Comparison of ENCODE assay signal across 11 cellular contexts in genomic region chr3:71107926-71108325, GRCh38.
DNase-seq lines count a peak whose midpoint lies in the region; ATAC-seq and TF ChIP-seq lines count a peak whose summit lies in the region.
"Had no signal": no experiment of that assay in that cellular context is flagged by ENCODE, and none has a peak within 500 bp of the region (broad histone marks: within the 10 kb centered on the region; RNA-seq: fewer than 3 reads in every experiment).

No MANE protein-coding gene starts in this region.

- peaks cover 10% of the 10 kb centered on the region; the same call in 1 of the 2 replicates for H3K36me3 Mint-ChIP-seq in HFFc6 (ENCODE audit: low read depth)
- peaks cover 52% of the 10 kb centered on the region for H3K36me3 Mint-ChIP-seq in activated naive CD8-positive, alpha-beta T cell

- no peak for TF ChIP-seq CTCF in HFFc6 (IDR thresholded peaks at IDR 0.05)
- no peak for TF ChIP-seq CTCF in spleen (IDR thresholded peaks at IDR 0.05 in 8 of 11, conservative IDR thresholded peaks at IDR 0.05 in 3 of 11)
- no peak for TF ChIP-seq CTCF in BE2C (IDR thresholded peaks at IDR 0.05; ENCODE audit: low read depth, low read length)

- intact Hi-C loops in spleen (cut with DNase I; ENCODE audit: low total_unique reads): no loop called here

- H3K4me1 Mint-ChIP-seq in HFFc6 (ENCODE audit: low read depth): peaks cover 87% of the 10 kb centered on the region
- peaks cover 94% of the 10 kb centered on the region for H3K4me1 Mint-ChIP-seq in activated naive CD8-positive, alpha-beta T cell (ENCODE audit: low read depth)

- WGBS in spleen, 5 donors: 50 to 70% (median 59%) methylated on average over 3 of the region's 3 CpGs

- ATAC-seq in HG03520 (IDR thresholded peaks at IDR 0.05; ENCODE audit: unreplicated experiment): no peak
- ATAC-seq: activated CD4-positive, CD25-positive, alpha-beta regulatory T cell treated with anti-CD3 and anti-CD28 coated beads, Interleukin-2, amount 50 U/mL, for 24 hours had no signal

- no peak for TF ChIP-seq POLR2A in spleen (IDR thresholded peaks at IDR 0.05)

- no peaks in the 10 kb centered on the region for H3K9me3 Mint-ChIP-seq in HFFc6
- H3K9me3 Mint-ChIP-seq in activated naive CD8-positive, alpha-beta T cell (ENCODE audit: low read depth): no peaks in the 10 kb centered on the region
- H3K9me3 Mint-ChIP-seq: nephron progenitor cell had no signal

- no peaks in the 10 kb centered on the region; the same call in 1 of the 2 replicates for H3K27me3 Mint-ChIP-seq in HFFc6 (ENCODE audit: insufficient read depth)
- H3K27me3 Mint-ChIP-seq in activated naive CD8-positive, alpha-beta T cell: no peaks in the 10 kb centered on the region

- H3K4me1 ChIP-seq in spleen (peaks cover 0 to 95% (median 53%) of the 10 kb centered on the region in 6 donors), BE2C (no peaks in the 10 kb centered on the region)

- H3K4me3 ChIP-seq in spleen (no peak overlapping the region), BE2C (ENCODE audit: low read depth, low read length) (no peak overlapping the region)
- H3K4me3 ChIP-seq: adrenal gland had no signal

- peak overlapping the region in 6 of 8 donors; percentile 6 to 69 (median 52) for H3K27ac ChIP-seq in spleen
- H3K27ac ChIP-seq: adrenal gland had no signal

- H3K27me3 ChIP-seq in spleen (replicated peaks in 1 of 7) (no peaks in the 10 kb centered on the region), BE2C (no peaks in the 10 kb centered on the region)
- H3K27me3 ChIP-seq: adrenal gland had no signal

- peak overlapping the region; percentile 59 for H3K27ac Mint-ChIP-seq in HFFc6
- H3K27ac Mint-ChIP-seq in activated naive CD8-positive, alpha-beta T cell: peak overlapping the region; percentile 95
- H3K27ac Mint-ChIP-seq: nephron progenitor cell had no signal

- DNase-seq in HFFc6 (no peak), fibroblast of the conjunctiva (ENCODE audit: low read depth) (peak; percentile 56), spleen (no peak), NCI-H2029 treated with DMSO at 0.1 percent for 48 hours (lab: John Stamatoyannopoulos, UW) (no peak), BE2C (no peak)
- DNase-seq: adrenal gland, NCI-H1417 treated with DMSO at 0.1 percent for 48 hours, nephron progenitor cell had no signal

- H3K9me3 ChIP-seq in spleen: no peaks in the 10 kb centered on the region
- no peaks in the 10 kb centered on the region for H3K9me3 ChIP-seq in BE2C
- H3K9me3 ChIP-seq: adrenal gland had no signal

- H3K36me3 ChIP-seq in spleen: peaks cover 0 to 77% (median 23%) of the 10 kb centered on the region in 6 donors
- H3K36me3 ChIP-seq in BE2C: 0 out of 2 replicates have a peak, but pooled peaks cover 3% of the 10 kb centered on the region
- H3K36me3 ChIP-seq: adrenal gland had no signal

- peak overlapping the region; percentile 53; the same call in 1 of the 2 replicates for H3K4me3 Mint-ChIP-seq in HFFc6
- H3K4me3 Mint-ChIP-seq in activated naive CD8-positive, alpha-beta T cell: peak overlapping the region; percentile 42
- H3K4me3 Mint-ChIP-seq: nephron progenitor cell had no signal
